13 cellular contexts compared by ENCODE assay signal in the genomic region with DNA sequence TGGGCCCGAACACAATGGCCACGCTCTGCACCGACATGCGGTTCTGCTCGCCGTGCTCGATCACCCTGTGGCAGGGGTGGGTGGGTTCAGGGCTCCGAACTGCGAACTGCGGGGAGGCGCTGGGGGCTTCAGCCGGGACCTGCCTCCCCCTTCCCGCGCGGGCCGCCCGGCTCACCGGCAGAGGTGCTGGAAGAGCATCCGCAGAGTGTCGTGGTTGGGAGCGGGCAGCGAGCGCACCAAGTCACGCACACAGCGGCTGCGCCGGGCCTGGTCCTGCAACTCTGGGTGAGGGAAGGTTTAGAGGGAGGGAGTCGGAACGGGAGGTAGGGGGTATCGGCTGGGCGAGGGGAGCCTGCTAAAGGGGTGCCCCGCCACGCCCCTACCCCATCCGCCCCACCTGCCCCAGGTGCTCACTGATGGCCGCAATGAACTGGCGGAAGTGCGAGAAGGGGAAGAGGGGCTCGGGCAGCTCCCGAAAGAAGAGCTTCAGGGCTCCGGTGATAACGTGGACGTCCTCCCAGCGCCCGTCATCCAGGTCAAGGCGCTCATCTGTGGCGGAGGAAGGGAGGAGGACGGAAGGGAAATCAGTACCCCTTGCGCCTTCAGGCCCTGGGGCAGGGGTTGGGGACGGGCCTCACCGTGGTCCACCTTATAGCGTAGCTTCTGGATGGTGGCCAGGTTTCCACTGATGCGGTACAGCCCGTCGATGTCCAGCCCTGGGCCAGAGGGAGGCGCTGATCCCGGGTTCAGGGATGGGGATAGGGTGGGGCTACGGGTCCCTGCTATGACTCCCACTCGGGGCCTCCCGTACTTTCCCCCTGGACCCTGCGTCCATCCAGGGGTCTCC. TPM values are rescaled to one million over a fixed set of nuclear protein-coding genes. Genes with fewer than 3 reads are reported as not detected.
DNase-seq lines count a peak whose midpoint lies in the region; ATAC-seq and TF ChIP-seq lines count a peak whose summit lies in the region.
"Had no signal": no experiment of that assay in that cellular context is flagged by ENCODE, and none has a peak within 500 bp of the region (broad histone marks: within the 10 kb centered on the region; RNA-seq: fewer than 3 reads in every experiment).

No MANE protein-coding gene starts in this region.

- ATAC-seq in heart left ventricle (peak in 2 of 4 donors; percentile 3 to 7), omental fat pad (ENCODE audit: low FRiP score) (peak; percentile 13), upper lobe of right lung (peak; percentile 1), HG02852 (IDR thresholded peaks at IDR 0.05; ENCODE audit: unreplicated experiment) (no peak)

- H3K4me3 ChIP-seq in heart left ventricle (peak overlapping the region in 9 of 12 donors; percentile 17 to 42 (median 30)), esophagus squamous epithelium (peak overlapping the region in 3 of 4 donors; percentile 10 to 53 (median 12)), upper lobe of right lung (no peak overlapping the region), endodermal cell (ENCODE audit: low read length) (no peak overlapping the region)

- no peak for TF ChIP-seq POLR2A in heart left ventricle (IDR thresholded peaks at IDR 0.05)
- no peak for TF ChIP-seq POLR2A in esophagus squamous epithelium (IDR thresholded peaks at IDR 0.05)

- intact Hi-C loops in heart left ventricle (cut with DNase I), result loop anchor here in 3 of 10 donors (1.0 to 10.0 kb wide), 5 partner anchors 29 to 439 kb away; partner anchors contain the start of genes ACBD4 (in 1 of the 3) and PLCD3 (in 1 of the 3)
- intact Hi-C loops in cardiac septum (cut with DNase I), result loop anchor here (2.0 to 10.0 kb wide), 2 partner anchors 31 to 439 kb away; no protein-coding TSS in a partner anchor
- intact Hi-C loops in esophagus squamous epithelium (cut with DNase I), result loop anchor here (10.0 kb wide), 1 partner anchor 439 kb away; no protein-coding TSS in a partner anchor
- intact Hi-C loops in upper lobe of right lung (cut with DNase I), result no loop called here

- H3K27me3 ChIP-seq in heart left ventricle (no peaks in the 10 kb centered on the region), esophagus squamous epithelium (no peaks in the 10 kb centered on the region), upper lobe of right lung (no peaks in the 10 kb centered on the region), endodermal cell (ENCODE audit: control insufficient read depth, insufficient read depth, low read length, poor library complexity, severe bottlenecking) (no peaks in the 10 kb centered on the region)
- H3K27me3 ChIP-seq: foreskin keratinocyte had no signal

- H3K4me1 ChIP-seq in heart left ventricle (peaks cover 0 to 19% (median 4%) of the 10 kb centered on the region in 12 donors), esophagus squamous epithelium (peaks cover 0 to 21% (median 3%) of the 10 kb centered on the region in 3 donors), upper lobe of right lung (no peaks in the 10 kb centered on the region), endodermal cell (ENCODE audit: control insufficient read depth, insufficient read depth, low read length) (no peaks in the 10 kb centered on the region)
- H3K4me1 ChIP-seq: foreskin keratinocyte had no signal

- no peak overlapping the region for H3K9ac ChIP-seq in endodermal cell (ENCODE audit: extremely low read depth, low read length, poor library complexity, severe bottlenecking)

- H3K9me3 ChIP-seq in heart left ventricle (no peaks in the 10 kb centered on the region), esophagus squamous epithelium (no peaks in the 10 kb centered on the region), upper lobe of right lung (no peaks in the 10 kb centered on the region), endodermal cell (ENCODE audit: control insufficient read depth, low read length) (no peaks in the 10 kb centered on the region)

- H3K27ac Mint-ChIP-seq in endodermal cell, result no peak overlapping the region

- H3K27ac ChIP-seq in heart left ventricle (no peak overlapping the region), esophagus squamous epithelium (no peak overlapping the region), upper lobe of right lung (no peak overlapping the region), endodermal cell (ENCODE audit: low read depth, low read length) (no peak overlapping the region)
- H3K27ac ChIP-seq: foreskin keratinocyte, HL-60 had no signal

- 70 to 81% (median 76%) methylated on average over 44 to 60 of the region's 60 CpGs for WGBS in heart left ventricle, 4 donors
- WGBS in esophagus squamous epithelium, 2 donors, result 83 to 97% methylated on average over 12 to 14 of the region's 60 CpGs
- 94 to 98% methylated on average over 18 to 60 of the region's 60 CpGs for WGBS in endodermal cell (ENCODE audit: insufficient coverage in 1 of 2, insufficient read length in 1 of 2), 2 experiments

- peaks cover 13% of the 10 kb centered on the region for H3K27me3 Mint-ChIP-seq in endodermal cell (ENCODE audit: insufficient read depth)
- H3K27me3 Mint-ChIP-seq: activated naive CD4-positive, alpha-beta T cell treated with anti-CD3 and anti-CD28 coated beads, Interleukin-2, amount 50 U/mL, for 24 hours had no signal

- peaks cover 4% of the 10 kb centered on the region for H3K9me3 Mint-ChIP-seq in endodermal cell
- H3K9me3 Mint-ChIP-seq: activated naive CD4-positive, alpha-beta T cell treated with anti-CD3 and anti-CD28 coated beads, Interleukin-2, amount 50 U/mL, for 24 hours had no signal

- no peak for TF ChIP-seq CTCF in heart left ventricle (IDR thresholded peaks at IDR 0.05)
- TF ChIP-seq CTCF in esophagus squamous epithelium (IDR thresholded peaks at IDR 0.05), result no peak
- no peak for TF ChIP-seq CTCF in omental fat pad (IDR thresholded peaks at IDR 0.05)
- no peak for TF ChIP-seq CTCF in upper lobe of right lung (IDR thresholded peaks at IDR 0.05)
- TF ChIP-seq CTCF in endodermal cell (conservative IDR thresholded peaks at IDR 0.05), result no peak

- H3K4me3 Mint-ChIP-seq in endodermal cell, result no peak overlapping the region
- H3K4me3 Mint-ChIP-seq: activated naive CD4-positive, alpha-beta T cell treated with anti-CD3 and anti-CD28 coated beads, Interleukin-2, amount 50 U/mL, for 24 hours had no signal

- H3K36me3 ChIP-seq in heart left ventricle (peaks cover 0 to 73% (median 30%) of the 10 kb centered on the region in 9 donors), esophagus squamous epithelium (peaks cover 0 to 75% (median 39%) of the 10 kb centered on the region in 3 donors), upper lobe of right lung (peaks cover 66% of the 10 kb centered on the region), endodermal cell (ENCODE audit: control insufficient read depth, insufficient read depth, low read length) (no peaks in the 10 kb centered on the region)

- peaks cover 2% of the 10 kb centered on the region for H3K4me1 Mint-ChIP-seq in endodermal cell

- peaks cover 29% of the 10 kb centered on the region for H3K36me3 Mint-ChIP-seq in endodermal cell (ENCODE audit: low read depth)

- no peak for DNase-seq in heart left ventricle
- no peak for DNase-seq in cardiac septum (ENCODE audit: low spot score)
- no peak for DNase-seq in esophagus squamous epithelium (lab: John Stamatoyannopoulos, UW)
- DNase-seq in omental fat pad (ENCODE audit: low spot score), result no peak
- DNase-seq in upper lobe of right lung, result no peak
- DNase-seq in AG20443 (ENCODE audit: low spot score), result no peak
- no peak for DNase-seq in endodermal cell
- DNase-seq: activated CD4-positive, CD25-positive, alpha-beta regulatory T cell treated with anti-CD3 and anti-CD28 coated beads, Interleukin-2, amount 50 U/mL, for 72 hours; foreskin keratinocyte; GF-D8 had no signal

RNA-seq across cellular contexts. Expression of gene ARHGAP27, which starts 36.9 kb away (rescaled TPM):
- total RNA-seq in heart left ventricle, result 10 to 100 TPM; 19.7 to 39.4 (median 25.3) TPM
- 10 to 100 TPM; 16.3 to 28.2 TPM for polyA plus RNA-seq in heart left ventricle
- total RNA-seq in cardiac septum, result 20.0 TPM
- total RNA-seq in esophagus squamous epithelium, result 100 to 1,000 TPM in 2 of 4 donors, 10 to 100 TPM in 2; 37.7 to 146 (median 103) TPM
- 10 to 100 TPM; 13.4 to 52.5 (median 23.7) TPM for total RNA-seq in omental fat pad
- total RNA-seq in upper lobe of right lung, result 73.8 TPM
- total RNA-seq in endodermal cell, result 10 to 100 TPM; 16.4 to 20.6 TPM
- 2.5 TPM for polyA plus RNA-seq in endodermal cell (2013, experiment 1 of 2)
- 3.8 TPM for polyA plus RNA-seq in endodermal cell (2013, experiment 2 of 2)

Comparison
In these comparisons a context has a peak if more than half of its experiments do, and no peak if none do; other contexts are left out.
1. H3K4me3 ChIP-seq: peak in heart left ventricle (9 of 12) and esophagus squamous epithelium (3 of 4); none in upper lobe of right lung (single experiment) and endodermal cell (single experiment).